ENCODE assay signal across 1 cellular context in the genomic region with DNA sequence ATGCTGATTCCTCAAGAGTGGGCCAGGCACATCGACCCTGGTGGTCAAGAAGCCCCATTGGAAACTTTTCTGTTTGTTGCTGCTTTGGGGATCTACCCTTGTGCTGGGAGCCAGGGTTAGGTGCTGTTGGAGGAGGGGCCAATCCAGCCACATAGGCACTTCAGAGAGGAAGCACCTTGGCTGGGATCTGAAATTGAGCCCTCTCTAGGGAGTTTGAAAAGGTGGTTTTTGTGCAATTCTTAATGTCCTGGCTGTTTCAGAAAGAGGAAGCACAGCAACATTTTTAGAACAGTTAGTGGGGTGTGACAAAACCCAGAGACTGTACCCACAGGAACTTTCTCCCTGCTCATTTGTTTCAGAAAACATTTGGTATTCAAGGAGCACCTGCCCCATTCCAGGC.
TF ChIP-seq lines count a peak whose summit lies in the region.

No MANE protein-coding gene starts in this region.

TF ChIP-seq in HepG2, 621 proteins besides CTCF, POLR2A, EP300 and RAD21:
- TF ChIP-seq ZNF556 (CRISPR knock-in tag; IDR thresholded peaks at IDR 0.05; ENCODE audit: borderline replicate concordance) (no peak), HMG20A (CRISPR knock-in tag; IDR thresholded peaks at IDR 0.05; ENCODE audit: borderline replicate concordance) (no peak), ZNF329 (CRISPR knock-in tag; IDR thresholded peaks at IDR 0.05; ENCODE audit: low read depth) (no peak), EHMT2 (IDR thresholded peaks at IDR 0.05; ENCODE audit: borderline replicate concordance, low read depth, low read length) (no peak), SP140L (CRISPR knock-in tag; IDR thresholded peaks at IDR 0.05; ENCODE audit: borderline replicate concordance) (no peak), ZNF615 (CRISPR knock-in tag; IDR thresholded peaks at IDR 0.05; ENCODE audit: borderline replicate concordance) (no peak), ZNF768 (CRISPR knock-in tag; IDR thresholded peaks at IDR 0.05) (no peak), ZNF224 (CRISPR knock-in tag; IDR thresholded peaks at IDR 0.05) (no peak), NCOR1 (IDR thresholded peaks at IDR 0.05; ENCODE audit: borderline replicate concordance, low read length) (no peak), FIP1L1 (IDR thresholded peaks at IDR 0.05; ENCODE audit: borderline replicate concordance, insufficient read depth, low read depth, low read length) (no peak)
- TF ChIP-seq, protein P1, sequence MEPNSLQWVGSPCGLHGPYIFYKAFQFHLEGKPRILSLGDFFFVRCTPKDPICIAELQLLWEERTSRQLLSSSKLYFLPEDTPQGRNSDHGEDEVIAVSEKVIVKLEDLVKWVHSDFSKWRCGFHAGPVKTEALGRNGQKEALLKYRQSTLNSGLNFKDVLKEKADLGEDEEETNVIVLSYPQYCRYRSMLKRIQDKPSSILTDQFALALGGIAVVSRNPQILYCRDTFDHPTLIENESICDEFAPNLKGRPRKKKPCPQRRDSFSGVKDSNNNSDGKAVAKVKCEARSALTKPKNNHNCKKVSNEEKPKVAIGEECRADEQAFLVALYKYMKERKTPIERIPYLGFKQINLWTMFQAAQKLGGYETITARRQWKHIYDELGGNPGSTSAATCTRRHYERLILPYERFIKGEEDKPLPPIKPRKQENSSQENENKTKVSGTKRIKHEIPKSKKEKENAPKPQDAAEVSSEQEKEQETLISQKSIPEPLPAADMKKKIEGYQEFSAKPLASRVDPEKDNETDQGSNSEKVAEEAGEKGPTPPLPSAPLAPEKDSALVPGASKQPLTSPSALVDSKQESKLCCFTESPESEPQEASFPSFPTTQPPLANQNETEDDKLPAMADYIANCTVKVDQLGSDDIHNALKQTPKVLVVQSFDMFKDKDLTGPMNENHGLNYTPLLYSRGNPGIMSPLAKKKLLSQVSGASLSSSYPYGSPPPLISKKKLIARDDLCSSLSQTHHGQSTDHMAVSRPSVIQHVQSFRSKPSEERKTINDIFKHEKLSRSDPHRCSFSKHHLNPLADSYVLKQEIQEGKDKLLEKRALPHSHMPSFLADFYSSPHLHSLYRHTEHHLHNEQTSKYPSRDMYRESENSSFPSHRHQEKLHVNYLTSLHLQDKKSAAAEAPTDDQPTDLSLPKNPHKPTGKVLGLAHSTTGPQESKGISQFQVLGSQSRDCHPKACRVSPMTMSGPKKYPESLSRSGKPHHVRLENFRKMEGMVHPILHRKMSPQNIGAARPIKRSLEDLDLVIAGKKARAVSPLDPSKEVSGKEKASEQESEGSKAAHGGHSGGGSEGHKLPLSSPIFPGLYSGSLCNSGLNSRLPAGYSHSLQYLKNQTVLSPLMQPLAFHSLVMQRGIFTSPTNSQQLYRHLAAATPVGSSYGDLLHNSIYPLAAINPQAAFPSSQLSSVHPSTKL (CRISPR knock-in tag; IDR thresholded peaks at IDR 0.05): no peak
- TF ChIP-seq, protein P2, sequence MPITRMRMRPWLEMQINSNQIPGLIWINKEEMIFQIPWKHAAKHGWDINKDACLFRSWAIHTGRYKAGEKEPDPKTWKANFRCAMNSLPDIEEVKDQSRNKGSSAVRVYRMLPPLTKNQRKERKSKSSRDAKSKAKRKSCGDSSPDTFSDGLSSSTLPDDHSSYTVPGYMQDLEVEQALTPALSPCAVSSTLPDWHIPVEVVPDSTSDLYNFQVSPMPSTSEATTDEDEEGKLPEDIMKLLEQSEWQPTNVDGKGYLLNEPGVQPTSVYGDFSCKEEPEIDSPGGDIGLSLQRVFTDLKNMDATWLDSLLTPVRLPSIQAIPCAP (CRISPR knock-in tag; IDR thresholded peaks at IDR 0.05; ENCODE audit: low read depth): no peak
